8 cellular contexts compared by ENCODE assay signal in genomic region chr19:37654525-37654832, GRCh38. TPM values are rescaled to one million over a fixed set of nuclear protein-coding genes. Genes with fewer than 3 reads are reported as not detected.
DNase-seq lines count a peak whose midpoint lies in the region; ATAC-seq and TF ChIP-seq lines count a peak whose summit lies in the region.

No MANE protein-coding gene starts in this region.

- no peaks in the 10 kb centered on the region for H3K9me3 ChIP-seq in prostate gland

- H3K4me1 ChIP-seq in foreskin keratinocyte: peaks cover 10% of the 10 kb centered on the region
- no peaks in the 10 kb centered on the region for H3K4me1 ChIP-seq in prostate gland (replicated peaks)

- no peaks in the 10 kb centered on the region for H3K36me3 ChIP-seq in prostate gland

- TF ChIP-seq POLR2A in prostate gland (IDR thresholded peaks at IDR 0.05): no peak

- no peak for TF ChIP-seq CTCF in WTC11 (IDR thresholded peaks at IDR 0.05)
- TF ChIP-seq CTCF in foreskin keratinocyte (conservative IDR thresholded peaks at IDR 0.05): no peak
- no peak for TF ChIP-seq CTCF in prostate gland (IDR thresholded peaks at IDR 0.05)

- peaks cover 40% of the 10 kb centered on the region for H3K27me3 Mint-ChIP-seq in WTC11 (ENCODE audit: low read depth)

- H3K27ac ChIP-seq in foreskin keratinocyte: no peak overlapping the region
- H3K27ac ChIP-seq in prostate gland: peak overlapping the region; percentile 95 to 98

- peak overlapping the region; percentile 71 to 80 for H3K4me3 ChIP-seq in prostate gland

- CTCF ChIA-PET in WTC11 (lab: Charles Lee): no interaction called here

- POLR2A ChIA-PET in WTC11 (lab: Charles Lee): no interaction called here

- H3K4me3 Mint-ChIP-seq in WTC11: peak overlapping the region; percentile 82

- H3K4me1 Mint-ChIP-seq in WTC11: peaks cover 17% of the 10 kb centered on the region

- ATAC-seq in WTC11: peak; percentile 10; the same call in 1 of the 2 replicates
- ATAC-seq in foreskin keratinocyte: no peak
- ATAC-seq in GM19452 (IDR thresholded peaks at IDR 0.05; ENCODE audit: unreplicated experiment): no peak
- no peak for ATAC-seq in GM19397 (IDR thresholded peaks at IDR 0.05; ENCODE audit: unreplicated experiment)

- no peak overlapping the region for H3K27ac Mint-ChIP-seq in WTC11

- no peaks in the 10 kb centered on the region for H3K36me3 Mint-ChIP-seq in WTC11

- H3K27me3 ChIP-seq in foreskin keratinocyte: no peaks in the 10 kb centered on the region
- H3K27me3 ChIP-seq in prostate gland (replicated peaks; ENCODE audit: insufficient read depth): no peaks in the 10 kb centered on the region

- intact Hi-C loops in prostate gland (cut with DNase I): loop anchor here (10.0 kb wide), 1 partner anchor 280 kb away; the partner anchor contains the start of gene ZNF527

- peak; percentile 41 for DNase-seq in Daoy (ENCODE audit: low read depth)
- peak; percentile 40 for DNase-seq in HuH-7.5 (ENCODE audit: low spot score)
- DNase-seq in WTC11 (ENCODE audit: low spot score): no peak
- peak; percentile 21 to 24 for DNase-seq in foreskin keratinocyte
- no peak for DNase-seq in prostate gland (ENCODE audit: low spot score)
- DNase-seq in NCI-H524 treated with DMSO at 0.1 percent for 48 hours (lab: John Stamatoyannopoulos, UW): no peak

- no peaks in the 10 kb centered on the region for H3K9me3 Mint-ChIP-seq in WTC11

- WGBS in prostate gland: 2% methylated on average over 9 of the region's 9 CpGs

TF ChIP-seq in WTC11, 78 proteins besides CTCF, POLR2A, EP300 and RAD21:
- TF ChIP-seq ZNF232 (CRISPR knock-in tag; IDR thresholded peaks at IDR 0.05): peak; percentile 30
- TF ChIP-seq PRRX2 (CRISPR knock-in tag; IDR thresholded peaks at IDR 0.05): no peak

RNA-seq across cellular contexts. Expression of gene ZFP30, which starts 0.8 kb away (rescaled TPM):
- total RNA-seq in Daoy (2014; rRNA removed; shearing (Covaris generic)): 6.8 and 7.9 TPM in 2 replicates
- total RNA-seq in WTC11 (2021) (7.1 to 7.7 TPM (median 7.3 TPM) in 3 replicates), foreskin keratinocyte (10.6 and 12.7 TPM in 2 replicates), prostate gland (1 to 10 TPM; 5.7 to 6.8 TPM)
- 1.2 and 1.3 TPM in 2 replicates for polyA plus RNA-seq in foreskin keratinocyte

RNA-seq across cellular contexts. Expression of gene ZNF540, which starts 59.8 kb away (rescaled TPM):
- not detected in 2 replicates for total RNA-seq in Daoy (2014; rRNA removed; shearing (Covaris generic))
- total RNA-seq in WTC11 (2021): 0.07 to 0.53 TPM (median 0.28 TPM) in 3 replicates
- 0.27 and 0.53 TPM in 2 replicates for total RNA-seq in foreskin keratinocyte
- 0.21 and 0.30 TPM in 2 replicates for polyA plus RNA-seq in foreskin keratinocyte
- total RNA-seq in prostate gland: 1 to 10 TPM; 2.9 to 3.1 TPM

RNA-seq across cellular contexts. Expression of gene ZNF571, which starts 59.9 kb away (rescaled TPM):
- 0.71 and 1.5 TPM in 2 replicates for total RNA-seq in Daoy (2014; rRNA removed; shearing (Covaris generic))
- total RNA-seq in WTC11 (2021) (3.9 to 5.1 TPM (median 4.4 TPM) in 3 replicates), foreskin keratinocyte (1.8 and 1.9 TPM in 2 replicates), prostate gland (10 to 100 TPM in 1 of 2 donors, 1 to 10 TPM in 1; 4.5 to 34.2 TPM)
- 0.87 and 1.2 TPM in 2 replicates for polyA plus RNA-seq in foreskin keratinocyte

Comparison
In these comparisons a context has a peak if more than half of its experiments do, and no peak if none do; other contexts are left out.
1. DNase-seq: peak in Daoy (single experiment), HuH-7.5 (single experiment) and foreskin keratinocyte (2 of 2); none in WTC11 (single experiment), prostate gland (single experiment) and NCI-H524 treated with DMSO at 0.1 percent for 48 hours (single experiment).